ENCODE assay signal across 14 cellular contexts in genomic region chr16:88411951-88412576, GRCh38. TPM values are rescaled to one million over a fixed set of nuclear protein-coding genes. Genes with fewer than 3 reads are reported as not detected.
A peak's percentile ranks its signal among the peaks of the same experiment; 100 is the strongest.
DNase-seq lines count a peak whose midpoint lies in the region; ATAC-seq, FAIRE-seq and TF ChIP-seq lines count a peak whose summit lies in the region.
"Had no signal": no experiment of that assay in that cellular context is flagged by ENCODE, and none has a peak within 500 bp of the region (broad histone marks: within the 10 kb centered on the region; RNA-seq: fewer than 3 reads in every experiment).

No MANE protein-coding gene starts in this region.

- H3K27ac ChIP-seq in IMR-90 (ENCODE audit: insufficient read depth, low read length) (no peak overlapping the region), H1 (ENCODE audit: low read depth, low read length) (no peak overlapping the region), neural progenitor cell (no peak overlapping the region)

- H3F3A ChIP-seq in neural progenitor cell (ENCODE audit: low read depth) = no peaks in the 10 kb centered on the region

- H3K4me1 ChIP-seq in IMR-90 (ENCODE audit: control insufficient read depth, insufficient read depth, low read length) (peaks cover 8% of the 10 kb centered on the region; the same call in 1 of the 2 replicates), H1 (replicated peaks in 1 of 4; ENCODE audit: control insufficient read depth in 3 of 4, insufficient read depth in 4 of 4, low read length in 3 of 4) (no peaks in the 10 kb centered on the region; a peak in 1 of 7 replicates), neural progenitor cell (no peaks in the 10 kb centered on the region)
- H3K4me1 ChIP-seq: Caco-2 had no signal

- H3K9me3 ChIP-seq in IMR-90 (ENCODE audit: control insufficient read depth, insufficient read depth, low read length) = no peaks in the 10 kb centered on the region
- no peaks in the 10 kb centered on the region for H3K9me3 ChIP-seq in H1 (ENCODE audit: insufficient read depth in 2 of 2, low read depth in 1 of 2, low read length in 1 of 2)
- no peaks in the 10 kb centered on the region for H3K9me3 ChIP-seq in neural progenitor cell (ENCODE audit: low read depth)
- H3K9me3 ChIP-seq: Caco-2 had no signal

- H3K4me3 ChIP-seq in H7 (ENCODE audit: insufficient read depth, low read depth, low read length) (no peak overlapping the region), IMR-90 (ENCODE audit: insufficient read depth, low read depth, low read length) (no peak overlapping the region), H1 (ENCODE audit: extremely low read depth in 1 of 4, insufficient read depth in 2 of 4, low read depth in 3 of 4, low read length in 4 of 4) (no peak overlapping the region), neural progenitor cell (no peak overlapping the region)

- H2BK15ac ChIP-seq in IMR-90 (ENCODE audit: low read depth, low read length) (no peak overlapping the region), H1 (ENCODE audit: low read length) (no peak overlapping the region)

- H3K27me3 ChIP-seq in H7 (ENCODE audit: control insufficient read depth, insufficient read depth, low read length) (no peaks in the 10 kb centered on the region), IMR-90 (ENCODE audit: control insufficient read depth, insufficient read depth, low read length) (no peaks in the 10 kb centered on the region), H1 (replicated peaks in 1 of 4; ENCODE audit: control insufficient read depth in 3 of 4, extremely low read depth in 1 of 4, insufficient read depth in 3 of 4, low read length in 3 of 4) (no peaks in the 10 kb centered on the region), neural progenitor cell (no peaks in the 10 kb centered on the region)

- H4K91ac ChIP-seq in IMR-90 (ENCODE audit: insufficient read depth, low read depth, low read length) (no peak overlapping the region), H1 (replicated peaks; ENCODE audit: insufficient read length, low read length) (no peak overlapping the region)

- POLR2A ChIA-PET in IMR-90 (lab: Charles Lee; ENCODE audit: unreplicated experiment) = no interaction called here
- POLR2A ChIA-PET in H1 (lab: Charles Lee; ENCODE audit: partially characterized antibody) = no interaction called here

- no peak overlapping the region for H2BK120ac ChIP-seq in IMR-90 (ENCODE audit: low read depth, low read length)
- no peak overlapping the region for H2BK120ac ChIP-seq in H1 (replicated peaks; ENCODE audit: low read depth, low read length)

- no peak overlapping the region for H2BK20ac ChIP-seq in IMR-90 (ENCODE audit: low read depth, low read length)
- H2BK20ac ChIP-seq in H1 (ENCODE audit: low read length) = no peak overlapping the region

- H3K9me3 Mint-ChIP-seq in neural progenitor cell = no peaks in the 10 kb centered on the region
- H3K9me3 Mint-ChIP-seq: CD8-positive, alpha-beta memory T cell had no signal

- no peak for FAIRE-seq in H1 (lab: Jason Lieb, UNC)

- no peak overlapping the region for H3K14ac ChIP-seq in IMR-90 (replicated peaks; ENCODE audit: low read depth, low read length)
- H3K14ac ChIP-seq in H1 (ENCODE audit: insufficient read length) = no peak overlapping the region

- peaks cover 15 to 92% of the 10 kb centered on the region in 2 experiments; a peak in 3 of 4 replicates for H3K79me1 ChIP-seq in IMR-90 (ENCODE audit: low read depth in 1 of 2, low read length in 2 of 2)
- H3K79me1 ChIP-seq in H1 (ENCODE audit: low read depth, low read length) = no peaks in the 10 kb centered on the region

- TF ChIP-seq POLR2A in IMR-90 (IDR thresholded peaks at IDR 0.05; ENCODE audit: low read depth, low read length) (no peak), H1 (IDR thresholded peaks at IDR 0.05; ENCODE audit: control extremely low read depth in 1 of 2, low read depth in 2 of 2, low read length in 2 of 2) (no peak)

- CTCF ChIA-PET in IMR-90 (lab: Yijun Ruan, JAX) = no interaction called here
- CTCF ChIA-PET in H1 (lab: Charles Lee; ENCODE audit: partially characterized antibody) = no interaction called here

- H3K9me1 ChIP-seq in IMR-90 (ENCODE audit: insufficient read depth, low read length) = peaks cover 19% of the 10 kb centered on the region

- no peak overlapping the region for H3K4me2 ChIP-seq in IMR-90 (ENCODE audit: low read depth, low read length)
- H3K4me2 ChIP-seq in H1 (ENCODE audit: insufficient read depth in 1 of 2, low read depth in 2 of 2, low read length in 2 of 2) = no peak overlapping the region
- no peak overlapping the region for H3K4me2 ChIP-seq in neural progenitor cell

- dilution Hi-C loops in IMR-90 (cut with HindIII; ENCODE audit: low sequenced_read_pairs, unreplicated experiment) = no loop called here

- H3K23ac ChIP-seq in IMR-90 (ENCODE audit: low read depth, low read length) (no peak overlapping the region), H1 (ENCODE audit: insufficient read length) (no peak overlapping the region)

- H2AK9ac ChIP-seq in IMR-90 (replicated peaks; ENCODE audit: low read depth, low read length, poor library complexity) = peak overlapping the region; percentile 42

- peak overlapping the region; percentile 21 for H3K27ac Mint-ChIP-seq in neural progenitor cell
- H3K27ac Mint-ChIP-seq: CD8-positive, alpha-beta memory T cell had no signal

- H3K79me2 ChIP-seq in H1 (ENCODE audit: control insufficient read depth in 1 of 2, insufficient read depth in 2 of 2, low read length in 2 of 2) = no peaks in the 10 kb centered on the region
- no peaks in the 10 kb centered on the region for H3K79me2 ChIP-seq in neural progenitor cell (ENCODE audit: low read depth)

- no peaks in the 10 kb centered on the region for H3K36me3 Mint-ChIP-seq in neural progenitor cell
- H3K36me3 Mint-ChIP-seq: CD8-positive, alpha-beta memory T cell had no signal

- no peak overlapping the region for H2BK12ac ChIP-seq in H1 (ENCODE audit: low read depth, low read length)

- intact Hi-C loops in IMR-90 (cut with micrococcal nuclease) = no loop called here

- no peaks in the 10 kb centered on the region for H3K23me2 ChIP-seq in H1 (ENCODE audit: low read depth, low read length)

- H3K9ac ChIP-seq in IMR-90 (ENCODE audit: low read depth, low read length) (no peak overlapping the region), H1 (replicated peaks in 1 of 4; ENCODE audit: extremely low read depth in 1 of 4, low read depth in 3 of 4, low read length in 3 of 4) (no peak overlapping the region), neural progenitor cell (no peak overlapping the region)

- 97% methylated on average over 9 of the region's 18 CpGs; no CpG with 5 or more reads in 1 of the 2 experiments for WGBS in IMR-90 (ENCODE audit: extremely low coverage in 2 of 2, insufficient read length in 1 of 2), 2 experiments
- 93% methylated on average over 13 of the region's 18 CpGs; no CpG with 5 or more reads in 1 of the 2 experiments for WGBS in H1 (ENCODE audit: extremely low coverage in 1 of 2, insufficient coverage in 1 of 2, insufficient read length in 1 of 2, insufficient replicate concordance in 2 of 2, low coverage in 1 of 2, low lambda C conversion rate in 2 of 2, missing lambda C conversion rate in 1 of 2), 2 experiments

- no peak overlapping the region for H2AFZ ChIP-seq in IMR-90 (replicated peaks; ENCODE audit: low read length, poor library complexity)
- no peak overlapping the region for H2AFZ ChIP-seq in H1 (ENCODE audit: low read length)
- no peak overlapping the region for H2AFZ ChIP-seq in neural progenitor cell (replicated peaks)

- BruUV-seq in IMR-90 (replicated peaks; lab: Mats Ljungman, UMichigan) = no TSS peak

- peaks cover 3% of the 10 kb centered on the region for H3K4me1 Mint-ChIP-seq in neural progenitor cell

- H4K8ac ChIP-seq in IMR-90 (ENCODE audit: low read depth in 2 of 2, low read length in 2 of 2) (no peak overlapping the region), H1 (ENCODE audit: extremely low read depth, insufficient read depth, low read length) (peak overlapping the region; percentile 65; the same call in 1 of the 2 replicates)

- no peak overlapping the region for H4K5ac ChIP-seq in IMR-90 (ENCODE audit: low read depth, low read length)
- H4K5ac ChIP-seq in H1 (ENCODE audit: insufficient read length, low read depth, low read length) = no peak overlapping the region

- H3K4me3 Mint-ChIP-seq in neural progenitor cell = peak overlapping the region; percentile 38
- H3K4me3 Mint-ChIP-seq: CD8-positive, alpha-beta memory T cell had no signal

- H3K56ac ChIP-seq in IMR-90 (ENCODE audit: extremely low read depth, insufficient read depth, low read length) = no peak overlapping the region
- no peak overlapping the region for H3K56ac ChIP-seq in H1 (replicated peaks; ENCODE audit: insufficient read length, low read depth, low read length)

- no peaks in the 10 kb centered on the region for H3K36me3 ChIP-seq in H7 (replicated peaks; ENCODE audit: control insufficient read depth, insufficient read depth, low read length)
- peaks cover 63% of the 10 kb centered on the region for H3K36me3 ChIP-seq in IMR-90 (ENCODE audit: control insufficient read depth, insufficient read depth, low read length)
- H3K36me3 ChIP-seq in H1 (ENCODE audit: control insufficient read depth in 2 of 4, insufficient read depth in 4 of 4, low read length in 3 of 4) = no peaks in the 10 kb centered on the region; a peak in 1 of 8 replicates
- H3K36me3 ChIP-seq in neural progenitor cell = no peaks in the 10 kb centered on the region

- ATAC-seq in IMR-90 (ENCODE audit: low read depth) = no peak
- ATAC-seq in HG03095 (IDR thresholded peaks at IDR 0.05; ENCODE audit: unreplicated experiment) = no peak

- DNase-seq in H7 = peak; percentile 68
- no peak for DNase-seq in IMR-90
- no peak for DNase-seq in H1 (ENCODE audit: low read depth in 1 of 2, low spot score in 2 of 2)
- DNase-seq in neural progenitor cell (ENCODE audit: low spot score) = no peak
- DNase-seq in SIG-M5 treated with dmso at 0.1 percent for 504 hours (lab: John Stamatoyannopoulos, UW; ENCODE audit: unreplicated experiment) = no peak
- DNase-seq in DMS53 treated with DMSO at 0.1 percent for 48 hours (lab: John Stamatoyannopoulos, UW; ENCODE audit: unreplicated experiment) = no peak
- DNase-seq in stimulated activated CD4-positive, alpha-beta T cell treated with anti-CD3 and anti-CD28 coated beads, Interleukin-1b, Interleukin-23, amount 100 ng/mL, for 48 hours = no peak
- DNase-seq: Caco-2; CD8-positive, alpha-beta memory T cell; GF-D8; GOT3; HCEC 1CT; Karpas-422 had no signal

- TF ChIP-seq RAD21 in IMR-90 (IDR thresholded peaks at IDR 0.05; ENCODE audit: low read length) = no peak
- TF ChIP-seq RAD21 in H1 (IDR thresholded peaks at IDR 0.05 in 1 of 2, conservative IDR thresholded peaks at IDR 0.05 in 1 of 2; ENCODE audit: low read depth in 2 of 2, low read length in 2 of 2) = no peak

- peaks cover 100% of the 10 kb centered on the region for H4K20me1 ChIP-seq in IMR-90 (ENCODE audit: insufficient read depth, low read length)
- peaks cover 0 to 1% of the 10 kb centered on the region in 2 experiments for H4K20me1 ChIP-seq in H1 (replicated peaks in 1 of 2; ENCODE audit: control insufficient read depth in 1 of 2, insufficient read depth in 2 of 2, low read length in 2 of 2)
- H4K20me1 ChIP-seq in neural progenitor cell (ENCODE audit: low read depth) = no peaks in the 10 kb centered on the region

- H2BK5ac ChIP-seq in IMR-90 (ENCODE audit: low read depth, low read length, poor library complexity, severe bottlenecking) (no peak overlapping the region), H1 (ENCODE audit: low read depth, low read length) (no peak overlapping the region)

- H2AK5ac ChIP-seq in IMR-90 (ENCODE audit: low read depth, low read length) (no peak overlapping the region), H1 (ENCODE audit: low read depth, low read length) (no peak overlapping the region)

- no peak overlapping the region for H3K4ac ChIP-seq in IMR-90 (ENCODE audit: low read depth, low read length)
- H3K4ac ChIP-seq in H1 (replicated peaks; ENCODE audit: insufficient read length, low read depth, low read length) = no peak overlapping the region

- TF ChIP-seq EP300 in H1 (IDR thresholded peaks at IDR 0.05; ENCODE audit: borderline replicate concordance in 1 of 2, low read depth in 2 of 2, low read length in 2 of 2) = no peak

- H3K18ac ChIP-seq in IMR-90 (ENCODE audit: low read depth, low read length) (no peak overlapping the region), H1 (ENCODE audit: extremely low read depth, low read length) (no peak overlapping the region)

- in situ Hi-C loops in IMR-90 (cut with MboI; ENCODE audit: low sequenced_read_pairs) = no loop called here

- TF ChIP-seq CTCF in IMR-90 (conservative IDR thresholded peaks at IDR 0.05; ENCODE audit: low read depth, low read length) (no peak), H1 (IDR thresholded peaks at IDR 0.05; ENCODE audit: control extremely low read depth in 1 of 3, insufficient read depth in 1 of 3, low read depth in 1 of 3, low read length in 3 of 3) (no peak), neural progenitor cell (IDR thresholded peaks at IDR 0.05) (no peak)

- H3K27me3 Mint-ChIP-seq in neural progenitor cell (ENCODE audit: insufficient read depth, low read depth) = peaks cover 10% of the 10 kb centered on the region

RNA-seq across cellular contexts. Expression of gene ZNF469, which starts 29.3 kb away (rescaled TPM):
- 0.28 and 0.44 TPM in 2 replicates for total RNA-seq in H7 (2014; rRNA removed; shearing (Covaris generic))
- 1.1 and 1.4 TPM in 2 replicates for total RNA-seq in IMR-90 (2012; rRNA removed)
- polyA plus RNA-seq in IMR-90 (2012; rRNA removed) = 13.3 and 16.4 TPM in 2 replicates
- 5.1 and 8.8 TPM in 2 replicates for polyA plus RNA-seq in IMR-90 (2012; cell fraction: cytosol; rRNA removed)
- polyA plus RNA-seq in IMR-90 (2012; cell fraction: nucleus; rRNA removed; ENCODE audit: low replicate concordance) = 32.3 and 70.4 TPM in 2 replicates
- 1.8 and 2.0 TPM in 2 replicates for total RNA-seq in H1 (2021; fragmentation: NEBNext Ultra II Directional; extraction: Animal tissue kit (Norgen Biotek cat#: 25700))
- 0.30 and 0.53 TPM in 2 replicates for polyA plus RNA-seq in H1 (2011; rRNA removed)
- 0.23 TPM for polyA plus RNA-seq in H1 (2011; cell fraction: cytosol; rRNA removed)
- polyA plus RNA-seq in H1 (2011; cell fraction: nucleus; rRNA removed) = 1.1 TPM
- polyA plus RNA-seq in H1 (2012, experiment 1 of 2) = 0.54 to 0.96 TPM (median 0.90 TPM) in 4 replicates
- polyA plus RNA-seq in H1 (2012, experiment 2 of 2) = 0.63 TPM
- 0.45 TPM for polyA plus RNA-seq in H1 (2013, experiment 1 of 2)
- polyA plus RNA-seq in H1 (2013, experiment 2 of 2) = 0.42 TPM
- polyA minus RNA-seq in H1 (2011; rRNA and poly(A)+ RNA removed) = 0.32 and 0.41 TPM in 2 replicates
- 1.1 TPM for polyA minus RNA-seq in H1 (2011; cell fraction: cytosol; rRNA and poly(A)+ RNA removed)
- polyA minus RNA-seq in H1 (2011; cell fraction: nucleus; rRNA and poly(A)+ RNA removed) = 1.5 TPM
- total RNA-seq in neural progenitor cell (ENCODE audit: low replicate concordance) = 0.02 and 0.03 TPM in 2 replicates

RNA-seq across cellular contexts. Expression of gene ZFPM1, which starts 41.0 kb away (rescaled TPM):
- 1.1 and 1.7 TPM in 2 replicates for total RNA-seq in H7 (2014; rRNA removed; shearing (Covaris generic))
- total RNA-seq in IMR-90 (2012; rRNA removed) (0.28 and 0.36 TPM in 2 replicates), neural progenitor cell (ENCODE audit: low replicate concordance) (0.36 and 0.96 TPM in 2 replicates)
- polyA plus RNA-seq in IMR-90 (2012; rRNA removed) (1.1 and 1.8 TPM in 2 replicates), H1 (2011; rRNA removed) (0.74 and 1.4 TPM in 2 replicates)
- polyA plus RNA-seq in IMR-90 (2012; cell fraction: cytosol; rRNA removed) = 1.2 and 2.4 TPM in 2 replicates
- 4.0 and 9.2 TPM in 2 replicates for polyA plus RNA-seq in IMR-90 (2012; cell fraction: nucleus; rRNA removed; ENCODE audit: low replicate concordance)
- total RNA-seq in H1 (2021; fragmentation: NEBNext Ultra II Directional; extraction: Animal tissue kit (Norgen Biotek cat#: 25700)) = 3.4 and 4.8 TPM in 2 replicates
- polyA plus RNA-seq in H1 (2011; cell fraction: cytosol; rRNA removed) = 1.1 TPM
- polyA plus RNA-seq in H1 (2011; cell fraction: nucleus; rRNA removed) = 3.6 TPM
- 1.5 to 3.3 TPM (median 1.9 TPM) in 4 replicates for polyA plus RNA-seq in H1 (2012, experiment 1 of 2)
- polyA plus RNA-seq in H1 (2012, experiment 2 of 2) = 1.00 TPM
- 3.1 TPM for polyA plus RNA-seq in H1 (2013, experiment 1 of 2)
- polyA plus RNA-seq in H1 (2013, experiment 2 of 2) = 2.9 TPM
- 0.29 and 0.57 TPM in 2 replicates for polyA minus RNA-seq in H1 (2011; rRNA and poly(A)+ RNA removed)
- 2.8 TPM for polyA minus RNA-seq in H1 (2011; cell fraction: cytosol; rRNA and poly(A)+ RNA removed)
- 3.3 TPM for polyA minus RNA-seq in H1 (2011; cell fraction: nucleus; rRNA and poly(A)+ RNA removed)
